In the genomic region with DNA sequence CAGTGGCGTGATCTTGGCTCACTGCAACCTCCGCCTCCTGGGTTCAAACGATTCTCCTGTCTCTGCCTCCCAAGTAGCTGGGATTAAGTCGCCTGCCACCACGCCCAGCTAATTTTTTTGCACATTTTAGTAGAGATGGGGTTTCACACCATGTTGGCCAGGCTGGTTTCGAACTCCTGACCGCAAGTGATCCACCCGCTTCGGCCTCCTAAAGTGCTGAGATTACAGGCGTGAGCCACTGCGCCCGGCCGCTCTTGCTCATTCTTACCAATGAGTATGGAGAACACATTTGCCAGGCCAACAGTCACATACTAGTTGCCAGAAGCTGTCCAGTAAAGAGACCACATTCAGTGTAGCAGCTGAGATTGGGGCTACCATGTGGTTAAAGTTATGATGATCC, we compare ENCODE assay signal across 13 cellular contexts. TPM values are rescaled to one million over a fixed set of nuclear protein-coding genes. Genes with fewer than 3 reads are reported as not detected.
"Had no signal": no experiment of that assay in that cellular context is flagged by ENCODE, and none has a peak within 500 bp of the region (broad histone marks: within the 10 kb centered on the region; RNA-seq: fewer than 3 reads in every experiment).

No MANE protein-coding gene starts in this region.

RNA-seq across cellular contexts. Expression of gene TSACC, which starts 14.2 kb away (rescaled TPM):
- total RNA-seq: stomach, subcutaneous adipose tissue, suprapubic skin, temporal lobe, thoracic aorta, tibial nerve, transverse colon, upper lobe of right lung, urinary bladder, uterus, vagina had no signal

RNA-seq across cellular contexts. Expression of gene RHBG, which starts 16.5 kb away (rescaled TPM):
- total RNA-seq: stomach, subcutaneous adipose tissue, temporal lobe, thoracic aorta, thyroid gland, tibial nerve, transverse colon, upper lobe of right lung, urinary bladder, vagina had no signal

RNA-seq across cellular contexts. Expression of gene VHLL, which starts 53.4 kb away (rescaled TPM):
- total RNA-seq: stomach, subcutaneous adipose tissue, suprapubic skin, thoracic aorta, thyroid gland, tibial nerve, transverse colon, upper lobe of right lung, ureter, urinary bladder, uterus, vagina had no signal
- polyA plus RNA-seq: stomach, urinary bladder had no signal
